16 cellular contexts compared by ENCODE assay signal in genomic region chr5:80964491-80964890, GRCh38. TPM values are rescaled to one million over a fixed set of nuclear protein-coding genes. Genes with fewer than 3 reads are reported as not detected.
A peak's percentile ranks its signal among the peaks of the same experiment; 100 is the strongest.
DNase-seq lines count a peak whose midpoint lies in the region; ATAC-seq and TF ChIP-seq lines count a peak whose summit lies in the region.
"Had no signal": no experiment of that assay in that cellular context is flagged by ENCODE, and none has a peak within 500 bp of the region (broad histone marks: within the 10 kb centered on the region; RNA-seq: fewer than 3 reads in every experiment).

No MANE protein-coding gene starts in this region.

- no peaks in the 10 kb centered on the region for H3K27me3 ChIP-seq in ascending aorta

- BruUV-seq in MCF 10A (replicated peaks; lab: Mats Ljungman, UMichigan), result no TSS peak

- no peaks in the 10 kb centered on the region for H3K36me3 Mint-ChIP-seq in activated CD4-positive, alpha-beta memory T cell treated with anti-CD3 and anti-CD28 coated beads for 36 hours
- no peaks in the 10 kb centered on the region for H3K36me3 Mint-ChIP-seq in activated CD4-positive, alpha-beta memory T cell treated with anti-CD3 and anti-CD28 coated beads, Interleukin-2, amount 10 ng/mL, durations not matched to agents 7 days and 5 days (ENCODE audit: low read depth)
- no peaks in the 10 kb centered on the region for H3K36me3 Mint-ChIP-seq in MCF 10A (ENCODE audit: insufficient read depth, unreplicated experiment)

- TF ChIP-seq CTCF in ascending aorta (IDR thresholded peaks at IDR 0.05) (no peak), MCF 10A (IDR thresholded peaks at IDR 0.05; ENCODE audit: unreplicated experiment) (no peak)

- no peaks in the 10 kb centered on the region for H3K9me3 Mint-ChIP-seq in activated CD4-positive, alpha-beta memory T cell treated with anti-CD3 and anti-CD28 coated beads for 36 hours
- H3K9me3 Mint-ChIP-seq in activated CD4-positive, alpha-beta memory T cell treated with anti-CD3 and anti-CD28 coated beads, Interleukin-2, amount 10 ng/mL, durations not matched to agents 7 days and 5 days, result no peaks in the 10 kb centered on the region
- peaks cover 5% of the 10 kb centered on the region for H3K9me3 Mint-ChIP-seq in MCF 10A (ENCODE audit: unreplicated experiment)

- peak overlapping the region; percentile 20 for H3K4me3 Mint-ChIP-seq in activated CD4-positive, alpha-beta memory T cell treated with anti-CD3 and anti-CD28 coated beads for 36 hours
- H3K4me3 Mint-ChIP-seq in activated CD4-positive, alpha-beta memory T cell treated with anti-CD3 and anti-CD28 coated beads, Interleukin-2, amount 10 ng/mL, durations not matched to agents 7 days and 5 days, result no peak overlapping the region
- H3K4me3 Mint-ChIP-seq in MCF 10A (ENCODE audit: unreplicated experiment), result no peak overlapping the region

- ATAC-seq in HG03520 (IDR thresholded peaks at IDR 0.05; ENCODE audit: unreplicated experiment), result no peak

- H3K4me1 ChIP-seq in ascending aorta, result peaks cover 0 to 2% of the 10 kb centered on the region in 2 donors
- H3K4me1 ChIP-seq: colonic mucosa had no signal

- peaks cover 4% of the 10 kb centered on the region for H3K27me3 Mint-ChIP-seq in activated CD4-positive, alpha-beta memory T cell treated with anti-CD3 and anti-CD28 coated beads for 36 hours
- peaks cover 18% of the 10 kb centered on the region for H3K27me3 Mint-ChIP-seq in activated CD4-positive, alpha-beta memory T cell treated with anti-CD3 and anti-CD28 coated beads, Interleukin-2, amount 10 ng/mL, durations not matched to agents 7 days and 5 days
- H3K27me3 Mint-ChIP-seq in MCF 10A (ENCODE audit: insufficient read depth, unreplicated experiment), result peaks cover 19% of the 10 kb centered on the region

- intact Hi-C loops in activated CD4-positive, alpha-beta memory T cell treated with anti-CD3 and anti-CD28 coated beads for 36 hours (cut with micrococcal nuclease), result loop anchor here (5.0 to 10.0 kb wide), 3 partner anchors 218 to 560 kb away; partner anchors contain the start of genes ZCCHC9 and ZFYVE16
- intact Hi-C loops in ascending aorta (cut with DNase I), result no loop called here
- intact Hi-C loops in MCF 10A (cut with micrococcal nuclease), result no loop called here

- H3K36me3 ChIP-seq in ascending aorta, result no peaks in the 10 kb centered on the region
- H3K36me3 ChIP-seq: colonic mucosa, upper lobe of left lung had no signal

- H3K4me1 Mint-ChIP-seq in activated CD4-positive, alpha-beta memory T cell treated with anti-CD3 and anti-CD28 coated beads for 36 hours (ENCODE audit: low read depth), result peaks cover 59% of the 10 kb centered on the region
- peaks cover 45% of the 10 kb centered on the region for H3K4me1 Mint-ChIP-seq in activated CD4-positive, alpha-beta memory T cell treated with anti-CD3 and anti-CD28 coated beads, Interleukin-2, amount 10 ng/mL, durations not matched to agents 7 days and 5 days
- peaks cover 22% of the 10 kb centered on the region for H3K4me1 Mint-ChIP-seq in MCF 10A (ENCODE audit: insufficient read depth, unreplicated experiment)

- H3K27ac ChIP-seq in ascending aorta, result peak overlapping the region; percentile 4 to 44
- H3K27ac ChIP-seq: colonic mucosa, upper lobe of left lung had no signal

- H3K4me3 ChIP-seq in ascending aorta, result peak overlapping the region in 1 of 2 donors; percentile 15
- H3K4me3 ChIP-seq: colonic mucosa, skin epidermis, upper lobe of left lung had no signal

- POLR2A ChIA-PET in activated CD4-positive, alpha-beta memory T cell treated with anti-CD3 and anti-CD28 coated beads for 36 hours (lab: Charles Lee), result no interaction called here
- POLR2A ChIA-PET in activated CD4-positive, alpha-beta memory T cell treated with anti-CD3 and anti-CD28 coated beads, Interleukin-2, amount 10 ng/mL, durations not matched to agents 7 days and 5 days (lab: Charles Lee), result interaction anchor here (0.6 to 1.9 kb wide), 2 partner anchors 10 to 270 kb away, joined by 3 to 7 read pairs; no protein-coding TSS in a partner anchor
- POLR2A ChIA-PET in MCF 10A (lab: Yijun Ruan, JAX), result interaction anchor here (0.7 kb wide), 1 partner anchor 16 kb away, joined by 3 read pairs; no protein-coding TSS in a partner anchor

- no peak for DNase-seq in activated CD4-positive, alpha-beta memory T cell treated with anti-CD3 and anti-CD28 coated beads for 36 hours
- no peak for DNase-seq in activated CD4-positive, alpha-beta memory T cell treated with anti-CD3 and anti-CD28 coated beads, Interleukin-2, amount 10 ng/mL, durations not matched to agents 7 days and 5 days
- DNase-seq in HT1080 (ENCODE audit: low read depth) (peak; percentile 56), ascending aorta (ENCODE audit: low spot score in 2 of 2) (no peak), pons (ENCODE audit: low spot score) (peak; percentile 31), MCF 10A (ENCODE audit: unreplicated experiment) (no peak), NCI-H446 treated with DMSO at 0.1 percent for 48 hours (lab: John Stamatoyannopoulos, UW) (no peak)
- DNase-seq: ACHN; activated naive CD4-positive, alpha-beta T cell; colonic mucosa; GOT3; NCI-H748 treated with DMSO at 0.1 percent for 48 hours; SHP77; upper lobe of left lung had no signal

- CTCF ChIA-PET in activated CD4-positive, alpha-beta memory T cell treated with anti-CD3 and anti-CD28 coated beads for 36 hours (lab: Charles Lee), result interaction anchor here (0.6 to 1.1 kb wide), 3 partner anchors 39 to 45 kb away, joined by 3 read pairs; no protein-coding TSS in a partner anchor
- CTCF ChIA-PET in activated CD4-positive, alpha-beta memory T cell treated with anti-CD3 and anti-CD28 coated beads, Interleukin-2, amount 10 ng/mL, durations not matched to agents 7 days and 5 days (lab: Charles Lee), result no interaction called here
- CTCF ChIA-PET in MCF 10A (lab: Yijun Ruan, JAX), result no interaction called here

- H3K9me3 ChIP-seq in ascending aorta, result no peaks in the 10 kb centered on the region
- H3K9me3 ChIP-seq: colonic mucosa, upper lobe of left lung had no signal

- no peak overlapping the region for H3K27ac Mint-ChIP-seq in activated CD4-positive, alpha-beta memory T cell treated with anti-CD3 and anti-CD28 coated beads for 36 hours
- H3K27ac Mint-ChIP-seq in activated CD4-positive, alpha-beta memory T cell treated with anti-CD3 and anti-CD28 coated beads, Interleukin-2, amount 10 ng/mL, durations not matched to agents 7 days and 5 days, result no peak overlapping the region
- no peak overlapping the region for H3K27ac Mint-ChIP-seq in MCF 10A (ENCODE audit: low read depth, unreplicated experiment)

RNA-seq across cellular contexts. Expression of gene RASGRF2, which starts 4.3 kb away (rescaled TPM):
- 1 to 10 TPM; 7.6 to 8.6 TPM for total RNA-seq in activated CD4-positive, alpha-beta memory T cell treated with anti-CD3 and anti-CD28 coated beads for 36 hours
- total RNA-seq in activated CD4-positive, alpha-beta memory T cell treated with anti-CD3 and anti-CD28 coated beads, Interleukin-2, amount 10 ng/mL, durations not matched to agents 7 days and 5 days, result 1 to 10 TPM; 2.4 to 3.3 TPM
- 6.4 and 6.6 TPM in 2 replicates for total RNA-seq in HT1080 (2014; rRNA removed; shearing (Covaris generic))
- polyA plus RNA-seq in HT1080 (2015; cell fraction: cytosol; rRNA removed), result 4.7 and 5.7 TPM in 2 replicates
- 6.0 and 7.5 TPM in 2 replicates for polyA plus RNA-seq in HT1080 (2015; cell fraction: nucleus; rRNA removed)
- 16.9 TPM for total RNA-seq in ascending aorta
- total RNA-seq in MCF 10A (2022), result not detected in 2 replicates

Comparison
In these comparisons a context has a peak if more than half of its experiments do, and no peak if none do; other contexts are left out.
1. DNase-seq: peak in HT1080 (single experiment) and pons (single experiment); none in activated CD4-positive, alpha-beta memory T cell treated with anti-CD3 and anti-CD28 coated beads for 36 hours (single experiment), activated CD4-positive, alpha-beta memory T cell treated with anti-CD3 and anti-CD28 coated beads, Interleukin-2, amount 10 ng/mL, durations not matched to agents 7 days and 5 days (single experiment), ascending aorta (0 of 2), MCF 10A (single experiment) and NCI-H446 treated with DMSO at 0.1 percent for 48 hours (single experiment).